In the genomic region with DNA sequence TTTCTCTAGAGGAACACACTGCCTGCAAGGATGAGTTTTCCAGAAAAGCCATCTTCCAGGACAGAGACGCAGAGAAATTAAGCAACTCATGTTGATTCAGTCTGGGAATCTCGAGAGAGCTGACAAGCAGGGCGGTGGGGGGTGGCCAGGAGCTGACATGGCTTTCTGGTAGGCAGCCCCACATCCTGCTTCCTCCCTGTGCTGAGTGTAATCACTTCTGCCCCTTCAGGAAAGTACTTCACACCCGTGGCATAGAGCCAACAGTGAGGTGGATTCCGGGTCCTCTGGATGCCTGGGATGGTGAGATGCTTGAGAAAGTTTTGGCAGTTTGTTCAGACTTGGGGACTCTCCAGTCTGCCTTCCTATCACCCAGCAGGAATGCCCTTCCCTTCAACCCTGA, we compare ENCODE assay signal across 10 cellular contexts.
DNase-seq lines count a peak whose midpoint lies in the region; ATAC-seq and TF ChIP-seq lines count a peak whose summit lies in the region.
"Had no signal": no experiment of that assay in that cellular context is flagged by ENCODE, and none has a peak within 500 bp of the region (broad histone marks: within the 10 kb centered on the region; RNA-seq: fewer than 3 reads in every experiment).

No MANE protein-coding gene starts in this region.

- WGBS in endodermal cell (ENCODE audit: insufficient coverage in 1 of 2, insufficient read length in 1 of 2), 2 experiments, result 82 to 89% methylated on average over 5 of the region's 5 CpGs

- H3K4me3 Mint-ChIP-seq in endodermal cell (no peak overlapping the region), natural killer cell (no peak overlapping the region)
- H3K4me3 Mint-ChIP-seq in naive thymus-derived CD4-positive, alpha-beta T cell, result no peak overlapping the region

- H3K4me1 ChIP-seq in endodermal cell (ENCODE audit: control insufficient read depth, insufficient read depth, low read length), result peaks cover 5% of the 10 kb centered on the region
- H3K4me1 ChIP-seq in naive thymus-derived CD4-positive, alpha-beta T cell (ENCODE audit: control insufficient read depth in 2 of 2, insufficient read depth in 2 of 2, low read length in 2 of 2), result peaks cover 3 to 5% of the 10 kb centered on the region in 2 donors

- ATAC-seq in natural killer cell, result peak in 1 of 3 donors; percentile 46
- no peak for ATAC-seq in naive thymus-derived CD4-positive, alpha-beta T cell
- ATAC-seq in GM21390 (IDR thresholded peaks at IDR 0.05; ENCODE audit: unreplicated experiment), result no peak
- no peak for ATAC-seq in GM19351 (IDR thresholded peaks at IDR 0.05; ENCODE audit: unreplicated experiment)

- no peak overlapping the region for H3K9ac ChIP-seq in endodermal cell (ENCODE audit: extremely low read depth, low read length, poor library complexity, severe bottlenecking)

- H3K27ac ChIP-seq in endodermal cell (ENCODE audit: low read depth, low read length), result no peak overlapping the region
- H3K27ac ChIP-seq in naive thymus-derived CD4-positive, alpha-beta T cell (ENCODE audit: low read depth, low read length), result no peak overlapping the region
- H3K27ac ChIP-seq: esophagus squamous epithelium had no signal

- H3K4me3 ChIP-seq in endodermal cell (ENCODE audit: low read length), result no peak overlapping the region
- no peak overlapping the region for H3K4me3 ChIP-seq in naive thymus-derived CD4-positive, alpha-beta T cell (ENCODE audit: low read length)
- H3K4me3 ChIP-seq: esophagus squamous epithelium had no signal

- CTCF ChIA-PET in naive thymus-derived CD4-positive, alpha-beta T cell (lab: Charles Lee), result interaction anchor here (1.2 kb wide), 1 partner anchor 375 kb away, joined by 3 read pairs; no protein-coding TSS in a partner anchor

- H3K36me3 Mint-ChIP-seq in endodermal cell (ENCODE audit: low read depth), result no peaks in the 10 kb centered on the region
- no peaks in the 10 kb centered on the region for H3K36me3 Mint-ChIP-seq in natural killer cell
- H3K36me3 Mint-ChIP-seq in naive thymus-derived CD4-positive, alpha-beta T cell, result no peaks in the 10 kb centered on the region

- H3K36me3 ChIP-seq in endodermal cell (ENCODE audit: control insufficient read depth, insufficient read depth, low read length), result no peaks in the 10 kb centered on the region
- no peaks in the 10 kb centered on the region for H3K36me3 ChIP-seq in naive thymus-derived CD4-positive, alpha-beta T cell (ENCODE audit: control insufficient read depth in 2 of 3, insufficient read depth in 3 of 3, low read length in 3 of 3)
- H3K36me3 ChIP-seq: esophagus squamous epithelium had no signal

- H3K27ac Mint-ChIP-seq in endodermal cell, result no peak overlapping the region
- H3K27ac Mint-ChIP-seq in natural killer cell, result peak overlapping the region; percentile 45 to 75
- no peak overlapping the region for H3K27ac Mint-ChIP-seq in naive thymus-derived CD4-positive, alpha-beta T cell

- H3K4me1 Mint-ChIP-seq in endodermal cell (peaks cover 29% of the 10 kb centered on the region), natural killer cell (peaks cover 63 to 84% of the 10 kb centered on the region in 2 donors)
- peaks cover 9 to 65% (median 38%) of the 10 kb centered on the region in 7 donors for H3K4me1 Mint-ChIP-seq in naive thymus-derived CD4-positive, alpha-beta T cell

- no peaks in the 10 kb centered on the region for H3K27me3 ChIP-seq in endodermal cell (ENCODE audit: control insufficient read depth, insufficient read depth, low read length, poor library complexity, severe bottlenecking)
- no peaks in the 10 kb centered on the region for H3K27me3 ChIP-seq in naive thymus-derived CD4-positive, alpha-beta T cell (ENCODE audit: control insufficient read depth in 2 of 2, insufficient read depth in 2 of 2, low read length in 2 of 2)
- H3K27me3 ChIP-seq: esophagus squamous epithelium had no signal

- H3K9me3 Mint-ChIP-seq in endodermal cell (no peaks in the 10 kb centered on the region), natural killer cell (no peaks in the 10 kb centered on the region)
- no peaks in the 10 kb centered on the region for H3K9me3 Mint-ChIP-seq in naive thymus-derived CD4-positive, alpha-beta T cell

- POLR2A ChIA-PET in naive thymus-derived CD4-positive, alpha-beta T cell (lab: Charles Lee), result no interaction called here

- TF ChIP-seq CTCF in endodermal cell (conservative IDR thresholded peaks at IDR 0.05), result no peak
- TF ChIP-seq CTCF in natural killer cell (IDR thresholded peaks at IDR 0.05), result no peak

- H3K27me3 Mint-ChIP-seq in endodermal cell (ENCODE audit: insufficient read depth) (no peaks in the 10 kb centered on the region), natural killer cell (ENCODE audit: low read depth in 2 of 2) (no peaks in the 10 kb centered on the region)
- H3K27me3 Mint-ChIP-seq in naive thymus-derived CD4-positive, alpha-beta T cell, result no peaks in the 10 kb centered on the region

- peak; percentile 33 for DNase-seq in DMS79 (lab: John Stamatoyannopoulos, UW)
- peak; percentile 95 for DNase-seq in NCI-H226
- DNase-seq in endodermal cell, result peak; percentile 70
- no peak for DNase-seq in natural killer cell
- DNase-seq in naive thymus-derived CD4-positive, alpha-beta T cell, result no peak
- no peak for DNase-seq in activated CD4-positive, CD25-positive, alpha-beta regulatory T cell treated with anti-CD3 and anti-CD28 coated beads, Interleukin-2, amount 50 U/mL, for 72 hours
- DNase-seq: esophagus squamous epithelium, KG1 had no signal

- intact Hi-C loops in natural killer cell (cut with micrococcal nuclease), result loop anchor here (5.0 kb wide), 1 partner anchor 222 kb away; the partner anchor contains the start of gene SLCO3A1
- intact Hi-C loops in naive thymus-derived CD4-positive, alpha-beta T cell (cut with micrococcal nuclease), result no loop called here

- no peaks in the 10 kb centered on the region for H3K9me3 ChIP-seq in endodermal cell (ENCODE audit: control insufficient read depth, low read length)
- no peaks in the 10 kb centered on the region for H3K9me3 ChIP-seq in naive thymus-derived CD4-positive, alpha-beta T cell (ENCODE audit: control insufficient read depth in 2 of 3, low read length in 3 of 3)
- H3K9me3 ChIP-seq: esophagus squamous epithelium had no signal

Comparison
In these comparisons a context has a peak if more than half of its experiments do, and no peak if none do; other contexts are left out.
1. DNase-seq: peak in DMS79 (single experiment), NCI-H226 (single experiment) and endodermal cell (single experiment); none in natural killer cell (single experiment), naive thymus-derived CD4-positive, alpha-beta T cell (0 of 9) and activated CD4-positive, CD25-positive, alpha-beta regulatory T cell treated with anti-CD3 and anti-CD28 coated beads, Interleukin-2, amount 50 U/mL, for 72 hours (single experiment).
2. H3K27ac Mint-ChIP-seq: peak in natural killer cell (2 of 2); none in endodermal cell (single experiment) and naive thymus-derived CD4-positive, alpha-beta T cell (0 of 9).